28 cellular contexts compared by ENCODE assay signal in genomic region chr1:203091761-203092330, GRCh38. TPM values are rescaled to one million over a fixed set of nuclear protein-coding genes. Genes with fewer than 3 reads are reported as not detected.
"Had no signal": no experiment of that assay in that cellular context is flagged by ENCODE, and none has a peak within 500 bp of the region (broad histone marks: within the 10 kb centered on the region; RNA-seq: fewer than 3 reads in every experiment).

No MANE protein-coding gene starts in this region.

- H3K27ac ChIP-seq: body of pancreas, cardiac muscle cell, hepatocyte, sigmoid colon, tibial artery had no signal

- H3K36me3 Mint-ChIP-seq: activated CD4-positive, alpha-beta memory T cell treated with anti-CD3 and anti-CD28 coated beads for 36 hours had no signal

- H3K4me3 Mint-ChIP-seq: activated B cell treated with CpG ODN at 0.5 μM for 24 hours; activated CD4-positive, alpha-beta memory T cell treated with anti-CD3 and anti-CD28 coated beads for 36 hours; activated CD4-positive, alpha-beta T cell treated with anti-CD3 and anti-CD28 coated beads for 36 hours; activated naive CD8-positive, alpha-beta T cell treated with anti-CD3 and anti-CD28 coated beads, Interleukin-2, amount 50 U/mL, for 24 hours; activated T-helper 1 cell treated with anti-CD3 and anti-CD28 coated beads, Interleukin-12 subunit alpha, Interleukin-12 subunit beta, Interleukin-2, Interleukin-4 antibody, amounts not matched to agents 30 ng/mL and 10 ng/mL and 1 ng/mL, durations not matched to agents 14 hours and 24 hours and 36 hours; dendritic cell treated with granulocyte-macrophage colony-stimulating factor and Interleukin-4, amounts not matched to agents 40 ng/mL and 50 ng/mL, for 4 days; memory B cell; neural crest cell; stimulated activated naive CD8-positive, alpha-beta T cell treated with anti-CD3 and anti-CD28 coated beads, Interleukin-15, Interleukin-2, amounts not matched to agents 100 ng/mL and 50 ng/mL, for 24 hours had no signal

- DNase-seq: activated B cell treated with CpG ODN at 0.5 μM for 24 hours; activated CD4-positive, alpha-beta memory T cell treated with anti-CD3 and anti-CD28 coated beads for 36 hours; activated CD4-positive, alpha-beta T cell treated with anti-CD3 and anti-CD28 coated beads for 36 hours; activated gamma-delta T cell; activated naive CD4-positive, alpha-beta T cell treated with anti-CD3 and anti-CD28 coated beads, Interleukin-2, amount 50 U/mL, for 16 hours; activated naive CD8-positive, alpha-beta T cell treated with anti-CD3 and anti-CD28 coated beads, Interleukin-2, amount 50 U/mL, for 24 hours; anterior cingulate cortex; body of pancreas; effector memory CD4-positive, alpha-beta T cell; glutamatergic neuron; occipital lobe; retina; sigmoid colon; T-helper 1 cell; T1000; tibial artery had no signal

- H3K4me1 Mint-ChIP-seq: activated B cell treated with CpG ODN at 0.5 μM for 24 hours; activated CD4-positive, alpha-beta T cell treated with anti-CD3 and anti-CD28 coated beads for 36 hours; activated naive CD8-positive, alpha-beta T cell treated with anti-CD3 and anti-CD28 coated beads, Interleukin-2, amount 50 U/mL, for 24 hours had no signal

- ATAC-seq: activated CD4-positive, alpha-beta T cell treated with anti-CD3 and anti-CD28 coated beads for 36 hours; activated naive CD8-positive, alpha-beta T cell treated with anti-CD3 and anti-CD28 coated beads, Interleukin-2, amount 50 U/mL, for 24 hours; body of pancreas; esophagus mucosa had no signal

- H3K4me3 ChIP-seq: body of pancreas, cardiac muscle cell, hepatocyte, sigmoid colon, tibial artery had no signal

- H3K27ac Mint-ChIP-seq: activated B cell treated with CpG ODN at 0.5 μM for 24 hours; activated CD4-positive, alpha-beta memory T cell treated with anti-CD3 and anti-CD28 coated beads for 36 hours; activated CD4-positive, alpha-beta T cell treated with anti-CD3 and anti-CD28 coated beads for 36 hours; activated naive CD8-positive, alpha-beta T cell treated with anti-CD3 and anti-CD28 coated beads, Interleukin-2, amount 50 U/mL, for 24 hours; activated T-helper 1 cell treated with anti-CD3 and anti-CD28 coated beads, Interleukin-12 subunit alpha, Interleukin-12 subunit beta, Interleukin-2, Interleukin-4 antibody, amounts not matched to agents 30 ng/mL and 10 ng/mL and 1 ng/mL, durations not matched to agents 14 hours and 24 hours and 36 hours; dendritic cell treated with granulocyte-macrophage colony-stimulating factor and Interleukin-4, amounts not matched to agents 40 ng/mL and 50 ng/mL, for 4 days; memory B cell; progenitor cell of endocrine pancreas; stimulated activated naive CD8-positive, alpha-beta T cell treated with anti-CD3 and anti-CD28 coated beads, Interleukin-15, Interleukin-2, amounts not matched to agents 100 ng/mL and 50 ng/mL, for 24 hours had no signal

RNA-seq across cellular contexts. Expression of gene MYOG, which starts 6.0 kb away (rescaled TPM):
- total RNA-seq: activated B cell treated with CpG ODN at 0.5 μM for 24 hours; activated CD4-positive, alpha-beta memory T cell treated with anti-CD3 and anti-CD28 coated beads for 36 hours; activated CD4-positive, alpha-beta T cell treated with anti-CD3 and anti-CD28 coated beads for 36 hours; activated T-helper 1 cell treated with anti-CD3 and anti-CD28 coated beads, Interleukin-12 subunit alpha, Interleukin-12 subunit beta, Interleukin-2, Interleukin-4 antibody, amounts not matched to agents 30 ng/mL and 10 ng/mL and 1 ng/mL, durations not matched to agents 14 hours and 24 hours and 36 hours; body of pancreas; chondrocyte; esophagus mucosa; hepatocyte; liver; neural crest cell; occipital lobe; progenitor cell of endocrine pancreas; sigmoid colon; ureter had no signal
- polyA plus RNA-seq: cardiac muscle cell, hepatocyte, liver, sigmoid colon had no signal

RNA-seq across cellular contexts. Expression of gene ADORA1, which starts 35.7 kb away (rescaled TPM):
- total RNA-seq: activated B cell treated with CpG ODN at 0.5 μM for 24 hours; activated CD4-positive, alpha-beta memory T cell treated with anti-CD3 and anti-CD28 coated beads for 36 hours; activated CD4-positive, alpha-beta T cell treated with anti-CD3 and anti-CD28 coated beads for 36 hours; activated T-helper 1 cell treated with anti-CD3 and anti-CD28 coated beads, Interleukin-12 subunit alpha, Interleukin-12 subunit beta, Interleukin-2, Interleukin-4 antibody, amounts not matched to agents 30 ng/mL and 10 ng/mL and 1 ng/mL, durations not matched to agents 14 hours and 24 hours and 36 hours had no signal
